Comparison of ENCODE assay signal across 39 cellular contexts in genomic region chr16:62261760-62262159, GRCh38.
"Had no signal": no experiment of that assay in that cellular context is flagged by ENCODE, and none has a peak within 500 bp of the region (broad histone marks: within the 10 kb centered on the region; RNA-seq: fewer than 3 reads in every experiment).

No MANE protein-coding gene starts in this region.

- ATAC-seq: activated naive CD4-positive, alpha-beta T cell treated with anti-CD3 and anti-CD28 coated beads, Interleukin-2, amount 50 U/mL, for 72 hours; activated naive CD8-positive, alpha-beta T cell treated with anti-CD3 and anti-CD28 coated beads, Interleukin-2, amount 50 U/mL, for 24 hours; activated T-cell treated with anti-CD3 and anti-CD28 coated beads, Interleukin-2, amount 50 U/mL, for 4 hours; activated T-cell treated with anti-CD3 and anti-CD28 coated beads, Interleukin-2, amount 50 U/mL, for 72 hours; activated T-helper 17 cell treated with anti-CD3 and anti-CD28 coated beads, Interleukin-2, amount 50 U/mL, for 72 hours; body of pancreas had no signal

- H3K4me1 ChIP-seq: adrenal gland, ascending aorta, body of pancreas, breast epithelium had no signal

- H3K36me3 ChIP-seq: adrenal gland, ascending aorta, brain microvascular endothelial cell, breast epithelium, cardiac muscle cell had no signal

- H3K4me3 ChIP-seq: adrenal gland, ascending aorta, body of pancreas, breast epithelium, cardiac muscle cell had no signal

- H3K4me1 Mint-ChIP-seq: activated naive CD4-positive, alpha-beta T cell treated with anti-CD3 and anti-CD28 coated beads, Interleukin-2, amount 10 ng/mL, durations not matched to agents 7 days and 5 days; activated naive CD4-positive, alpha-beta T cell treated with anti-CD3 and anti-CD28 coated beads, Interleukin-2, amount 50 U/mL, for 24 hours; activated naive CD8-positive, alpha-beta T cell treated with anti-CD3 and anti-CD28 coated beads for 36 hours; activated naive CD8-positive, alpha-beta T cell treated with anti-CD3 and anti-CD28 coated beads, Interleukin-2, amount 10 ng/mL, durations not matched to agents 7 days and 5 days; activated naive CD8-positive, alpha-beta T cell treated with anti-CD3 and anti-CD28 coated beads, Interleukin-2, amount 50 U/mL, for 24 hours; activated T-helper 17 cell treated with anti-CD3 and anti-CD28 coated beads, Interleukin-2, amount 50 U/mL, for 72 hours; central memory CD8-positive, alpha-beta T cell had no signal

- DNase-seq: activated effector memory CD4-positive, alpha-beta T cell treated with anti-CD3 and anti-CD28 coated beads, Interleukin-2, amount 50 U/mL, for 16 hours; activated effector memory CD4-positive, alpha-beta T cell treated with Interleukin-2 at 50 U/mL for 16 hours; activated gamma-delta T cell; activated gamma-delta T cell treated with Interleukin-2 at 50 U/mL for 16 hours; activated naive CD4-positive, alpha-beta T cell; activated naive CD4-positive, alpha-beta T cell treated with anti-CD3 and anti-CD28 coated beads for 36 hours; activated naive CD4-positive, alpha-beta T cell treated with anti-CD3 and anti-CD28 coated beads, Interleukin-2, amount 10 ng/mL, durations not matched to agents 7 days and 5 days; activated naive CD4-positive, alpha-beta T cell treated with anti-CD3 and anti-CD28 coated beads, Interleukin-2, amount 50 U/mL, for 16 hours; activated naive CD4-positive, alpha-beta T cell treated with Interleukin-2 at 50 U/mL for 16 hours; activated naive CD8-positive, alpha-beta T cell treated with anti-CD3 and anti-CD28 coated beads for 36 hours; activated naive CD8-positive, alpha-beta T cell treated with anti-CD3 and anti-CD28 coated beads, Interleukin-2, amount 10 ng/mL, durations not matched to agents 7 days and 5 days; activated naive CD8-positive, alpha-beta T cell treated with anti-CD3 and anti-CD28 coated beads, Interleukin-2, amount 50 U/mL, for 24 hours; activated T-cell treated with anti-CD3 and anti-CD28 coated beads, Interleukin-2, amount 50 U/mL, for 24 hours; activated T-cell treated with anti-CD3 and anti-CD28 coated beads, Interleukin-2, amount 50 U/mL, for 4 hours; activated T-cell treated with anti-CD3 and anti-CD28 coated beads, Interleukin-2, amount 50 U/mL, for 48 hours; activated T-cell treated with anti-CD3 and anti-CD28 coated beads, Interleukin-2, amount 50 U/mL, for 72 hours; adrenal gland; amniotic stem cell; amygdala; anterior cingulate cortex; aorta; body of pancreas; brain microvascular endothelial cell; caudate nucleus; central memory CD4-positive, alpha-beta T cell; cerebellar nuclear complex had no signal

- H3K4me3 Mint-ChIP-seq: activated naive CD4-positive, alpha-beta T cell treated with anti-CD3 and anti-CD28 coated beads for 36 hours; activated naive CD4-positive, alpha-beta T cell treated with anti-CD3 and anti-CD28 coated beads, Interleukin-2, amount 10 ng/mL, durations not matched to agents 7 days and 5 days; activated naive CD4-positive, alpha-beta T cell treated with anti-CD3 and anti-CD28 coated beads, Interleukin-2, amount 50 U/mL, for 24 hours; activated naive CD8-positive, alpha-beta T cell; activated naive CD8-positive, alpha-beta T cell treated with anti-CD3 and anti-CD28 coated beads for 36 hours; activated naive CD8-positive, alpha-beta T cell treated with anti-CD3 and anti-CD28 coated beads, Interleukin-2, amount 10 ng/mL, durations not matched to agents 7 days and 5 days; activated naive CD8-positive, alpha-beta T cell treated with anti-CD3 and anti-CD28 coated beads, Interleukin-2, amount 50 U/mL, for 24 hours; activated T-cell treated with anti-CD3 and anti-CD28 coated beads, Interleukin-2, amount 50 U/mL, for 24 hours; activated T-cell treated with anti-CD3 and anti-CD28 coated beads, Interleukin-2, amount 50 U/mL, for 4 hours; activated T-cell treated with anti-CD3 and anti-CD28 coated beads, Interleukin-2, amount 50 U/mL, for 72 hours; activated T-helper 1 cell treated with anti-CD3 and anti-CD28 coated beads, Interleukin-12 subunit alpha, Interleukin-12 subunit beta, Interleukin-2, Interleukin-4 antibody, amounts not matched to agents 30 ng/mL and 10 ng/mL and 1 ng/mL, durations not matched to agents 14 hours and 24 hours and 36 hours; activated T-helper 17 cell treated with anti-CD3 and anti-CD28 coated beads, Interleukin-2, amount 50 U/mL, for 72 hours; brain; central memory CD8-positive, alpha-beta T cell had no signal

- H3K9me3 ChIP-seq: adrenal gland, body of pancreas had no signal

- H3K27me3 ChIP-seq: adrenal gland, ascending aorta, body of pancreas, brain microvascular endothelial cell, breast epithelium, cardiac muscle cell had no signal

- H3K27me3 Mint-ChIP-seq: activated naive CD4-positive, alpha-beta T cell treated with anti-CD3 and anti-CD28 coated beads, Interleukin-2, amount 10 ng/mL, durations not matched to agents 7 days and 5 days; activated naive CD4-positive, alpha-beta T cell treated with anti-CD3 and anti-CD28 coated beads, Interleukin-2, amount 50 U/mL, for 24 hours; activated naive CD8-positive, alpha-beta T cell; activated naive CD8-positive, alpha-beta T cell treated with anti-CD3 and anti-CD28 coated beads for 36 hours; activated naive CD8-positive, alpha-beta T cell treated with anti-CD3 and anti-CD28 coated beads, Interleukin-2, amount 10 ng/mL, durations not matched to agents 7 days and 5 days; activated naive CD8-positive, alpha-beta T cell treated with anti-CD3 and anti-CD28 coated beads, Interleukin-2, amount 50 U/mL, for 24 hours; activated T-cell treated with anti-CD3 and anti-CD28 coated beads, Interleukin-2, amount 50 U/mL, for 24 hours; activated T-helper 17 cell treated with anti-CD3 and anti-CD28 coated beads, Interleukin-2, amount 50 U/mL, for 72 hours; central memory CD8-positive, alpha-beta T cell had no signal

- FAIRE-seq: astrocyte, bronchial epithelial cell had no signal

- H3K27ac Mint-ChIP-seq: activated naive CD4-positive, alpha-beta T cell treated with anti-CD3 and anti-CD28 coated beads for 36 hours; activated naive CD4-positive, alpha-beta T cell treated with anti-CD3 and anti-CD28 coated beads, Interleukin-2, amount 10 ng/mL, durations not matched to agents 7 days and 5 days; activated naive CD4-positive, alpha-beta T cell treated with anti-CD3 and anti-CD28 coated beads, Interleukin-2, amount 50 U/mL, for 24 hours; activated naive CD4-positive, alpha-beta T cell treated with anti-CD3 and anti-CD28 coated beads, Interleukin-2, amount 50 U/mL, for 72 hours; activated naive CD8-positive, alpha-beta T cell; activated naive CD8-positive, alpha-beta T cell treated with anti-CD3 and anti-CD28 coated beads for 36 hours; activated naive CD8-positive, alpha-beta T cell treated with anti-CD3 and anti-CD28 coated beads, Interleukin-2, amount 10 ng/mL, durations not matched to agents 7 days and 5 days; activated naive CD8-positive, alpha-beta T cell treated with anti-CD3 and anti-CD28 coated beads, Interleukin-2, amount 50 U/mL, for 24 hours; activated T-cell treated with anti-CD3 and anti-CD28 coated beads, Interleukin-2, amount 50 U/mL, for 24 hours; activated T-cell treated with anti-CD3 and anti-CD28 coated beads, Interleukin-2, amount 50 U/mL, for 72 hours; activated T-helper 1 cell treated with anti-CD3 and anti-CD28 coated beads, Interleukin-12 subunit alpha, Interleukin-12 subunit beta, Interleukin-2, Interleukin-4 antibody, amounts not matched to agents 30 ng/mL and 10 ng/mL and 1 ng/mL, durations not matched to agents 14 hours and 24 hours and 36 hours; activated T-helper 17 cell treated with anti-CD3 and anti-CD28 coated beads, Interleukin-2, amount 50 U/mL, for 72 hours; activated T-helper 2 cell treated with anti-CD3 and anti-CD28 coated beads, Interferon-gamma antibody, Interleukin-2, Interleukin-4, amounts not matched to agents 10 μg/mL and 5 μg/mL and 100 μg/mL, durations not matched to agents 14 hours and 24 hours and 36 hours; brain had no signal

- H3K36me3 Mint-ChIP-seq: activated naive CD4-positive, alpha-beta T cell treated with anti-CD3 and anti-CD28 coated beads, Interleukin-2, amount 10 ng/mL, durations not matched to agents 7 days and 5 days; activated naive CD4-positive, alpha-beta T cell treated with anti-CD3 and anti-CD28 coated beads, Interleukin-2, amount 50 U/mL, for 24 hours; activated naive CD8-positive, alpha-beta T cell; activated naive CD8-positive, alpha-beta T cell treated with anti-CD3 and anti-CD28 coated beads for 36 hours; activated naive CD8-positive, alpha-beta T cell treated with anti-CD3 and anti-CD28 coated beads, Interleukin-2, amount 10 ng/mL, durations not matched to agents 7 days and 5 days; brain had no signal

- H3K27ac ChIP-seq: adrenal gland, ascending aorta, body of pancreas, brain microvascular endothelial cell, breast epithelium, cardiac muscle cell had no signal
